In the genomic region with DNA sequence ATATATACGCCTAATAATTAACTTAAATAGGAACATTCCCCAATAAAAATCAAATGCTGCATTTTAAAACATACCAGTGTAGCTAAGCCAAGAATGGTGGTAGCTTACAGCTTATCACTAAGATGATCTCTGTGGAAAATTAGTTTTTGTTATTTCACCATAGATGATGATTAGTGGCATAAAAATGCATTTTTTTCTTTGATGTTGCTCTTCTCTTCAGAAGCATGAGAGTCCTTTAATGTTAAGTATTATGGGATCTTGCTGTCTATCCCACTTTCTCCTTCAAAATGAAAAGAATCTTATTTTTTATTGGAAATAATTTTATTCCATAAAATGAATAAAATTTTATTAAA, we compare ENCODE assay signal across 15 cellular contexts.
"Had no signal": no experiment of that assay in that cellular context is flagged by ENCODE, and none has a peak within 500 bp of the region (broad histone marks: within the 10 kb centered on the region; RNA-seq: fewer than 3 reads in every experiment).

No MANE protein-coding gene starts in this region.

- H3K4me3 ChIP-seq: heart right ventricle, left ventricle myocardium inferior, prostate gland, sigmoid colon, thoracic aorta had no signal

- DNase-seq: activated CD4-positive, alpha-beta T cell treated with anti-CD3 and anti-CD28 coated beads, Interleukin-2, amount 50 U/mL, for 4 hours; activated CD4-positive, CD25-positive, alpha-beta regulatory T cell treated with anti-CD3 and anti-CD28 coated beads, Interleukin-2, amount 50 U/mL, for 72 hours; activated naive CD4-positive, alpha-beta T cell treated with anti-CD3 and anti-CD28 coated beads, Interleukin-2, amount 50 U/mL, for 16 hours; activated T-cell treated with anti-CD3 and anti-CD28 coated beads, Interleukin-2, amount 50 U/mL, for 1 hour; cortex of kidney; effector memory CD8-positive, alpha-beta T cell; heart right ventricle; islet precursor cell; left ventricle myocardium inferior; mesendoderm; sigmoid colon; stimulated activated CD4-positive, alpha-beta T cell treated with anti-CD3 and anti-CD28 coated beads, Interleukin-2, amount 100 ng/mL, for 48 hours; SW 1271 had no signal
